Comparison of ENCODE assay signal across 20 cellular contexts in the genomic region with DNA sequence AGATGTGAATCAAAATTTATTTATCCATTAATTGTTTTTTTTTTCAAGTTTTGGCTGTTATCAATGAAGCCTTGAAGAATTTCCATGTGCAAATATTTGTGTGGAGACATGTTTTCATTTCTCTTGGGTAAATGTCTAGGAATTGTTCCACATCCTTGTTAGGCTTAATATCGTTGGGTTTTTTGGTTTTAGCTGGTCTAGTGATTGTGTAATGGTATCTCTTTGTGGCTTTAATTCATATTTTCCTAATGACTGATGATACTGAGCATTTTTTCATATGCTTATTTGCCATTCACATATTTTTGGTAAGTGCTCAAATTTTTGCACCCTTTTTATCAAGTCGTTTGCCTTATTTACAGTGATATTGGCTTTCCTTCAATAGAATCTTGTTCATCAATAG.
"Had no signal": no experiment of that assay in that cellular context is flagged by ENCODE, and none has a peak within 500 bp of the region (broad histone marks: within the 10 kb centered on the region; RNA-seq: fewer than 3 reads in every experiment).

No MANE protein-coding gene starts in this region.

- H2AFZ ChIP-seq: neural progenitor cell had no signal

- H3K4me3 ChIP-seq: adrenal gland, body of pancreas, cardiac muscle cell, gastrocnemius medialis, lower lobe of right lung, neural progenitor cell, upper lobe of left lung had no signal

- ATAC-seq: body of pancreas; gastrocnemius medialis; lower lobe of right lung; naive thymus-derived CD8-positive, alpha-beta T cell; sciatic nerve had no signal

- H3K27me3 ChIP-seq: adrenal gland, body of pancreas, cardiac muscle cell, gastrocnemius medialis, neural progenitor cell, upper lobe of left lung had no signal

- H3K4me1 ChIP-seq: adrenal gland, gastrocnemius medialis, lower lobe of right lung, upper lobe of left lung had no signal

- DNase-seq: activated CD4-positive, alpha-beta T cell treated with anti-CD3 and anti-CD28 coated beads for 1 hour; activated CD4-positive, alpha-beta T cell treated with anti-CD3 and anti-CD28 coated beads, Interleukin-2, amount 50 U/mL, for 1 hour; activated naive CD4-positive, alpha-beta T cell; activated T-cell treated with anti-CD3 and anti-CD28 coated beads, Interleukin-2, amount 50 U/mL, for 24 hours; adrenal gland; body of pancreas; cortex of kidney; gastrocnemius medialis; head of caudate nucleus; lower lobe of right lung; naive thymus-derived CD8-positive, alpha-beta T cell; stimulated activated CD4-positive, alpha-beta T cell treated with anti-CD3 and anti-CD28 coated beads, Interleukin-2, amount 100 ng/mL, for 48 hours; stimulated activated naive CD4-positive, alpha-beta T cell; T-helper 9 cell; upper lobe of left lung had no signal

- H3K9ac ChIP-seq: neural progenitor cell had no signal

- H3K4me2 ChIP-seq: neural progenitor cell had no signal

- H3K9me3 ChIP-seq: adrenal gland, body of pancreas, gastrocnemius medialis, lower lobe of right lung, upper lobe of left lung had no signal

- H3K36me3 ChIP-seq: adrenal gland, cardiac muscle cell, gastrocnemius medialis, lower lobe of right lung, neural progenitor cell, upper lobe of left lung had no signal

- H3K27ac ChIP-seq: adrenal gland, body of pancreas, cardiac muscle cell, gastrocnemius medialis, lower lobe of right lung, neural progenitor cell, upper lobe of left lung had no signal

- FAIRE-seq: endometrium, keratinocyte had no signal
